In genomic region chr10:26969145-26969926, GRCh38 we compare ENCODE assay signal across 15 cellular contexts.
DNase-seq lines count a peak whose midpoint lies in the region; ATAC-seq and TF ChIP-seq lines count a peak whose summit lies in the region.
"Had no signal": no experiment of that assay in that cellular context is flagged by ENCODE, and none has a peak within 500 bp of the region (broad histone marks: within the 10 kb centered on the region; RNA-seq: fewer than 3 reads in every experiment).

No MANE protein-coding gene starts in this region.

- H3K9me3 Mint-ChIP-seq in CD8-positive, alpha-beta T cell, result no peaks in the 10 kb centered on the region
- H3K9me3 Mint-ChIP-seq: GM23338 had no signal

- no peaks in the 10 kb centered on the region for H3K27me3 Mint-ChIP-seq in CD8-positive, alpha-beta T cell (ENCODE audit: low read depth)
- H3K27me3 Mint-ChIP-seq: progenitor cell of endocrine pancreas had no signal

- H3K9me3 ChIP-seq in CD8-positive, alpha-beta T cell (ENCODE audit: low read length), result no peaks in the 10 kb centered on the region
- H3K9me3 ChIP-seq in BE2C, result no peaks in the 10 kb centered on the region

- peak; percentile 14 for DNase-seq in stimulated activated CD4-positive, alpha-beta T cell treated with anti-CD3 and anti-CD28 coated beads, Interleukin-15, amount 100 ng/mL, for 24 hours
- DNase-seq in stimulated activated CD4-positive, alpha-beta T cell treated with anti-CD3 and anti-CD28 coated beads, Interleukin-4, amount 100 ng/mL, for 24 hours, result no peak
- no peak for DNase-seq in NCI-H774 (lab: John Stamatoyannopoulos, UW)
- no peak for DNase-seq in NCI-H524 treated with DMSO at 0.1 percent for 48 hours (lab: John Stamatoyannopoulos, UW)
- DNase-seq in CD8-positive, alpha-beta T cell, result no peak
- no peak for DNase-seq in BE2C
- DNase-seq: effector memory CD4-positive, alpha-beta T cell; kidney; NCI-H1092 treated with DMSO at 0.1 percent for 48 hours; SIG-M5 had no signal

- intact Hi-C loops in CD8-positive, alpha-beta T cell (cut with DNase I, micrococcal nuclease), result no loop called here

- H3K27me3 ChIP-seq in CD8-positive, alpha-beta T cell (ENCODE audit: insufficient read depth, low read length), result no peaks in the 10 kb centered on the region
- no peaks in the 10 kb centered on the region for H3K27me3 ChIP-seq in BE2C
- H3K27me3 ChIP-seq: BLaER1 treated with 17β-estradiol and CSF1 and Interleukin-3, amounts not matched to agents 10 nM and 100 nM had no signal

- peak; percentile 89 for ATAC-seq in GM21825 (IDR thresholded peaks at IDR 0.05; ENCODE audit: unreplicated experiment)
- peak; percentile 80 for ATAC-seq in HG03457 (IDR thresholded peaks at IDR 0.05; ENCODE audit: unreplicated experiment)
- ATAC-seq in CD8-positive, alpha-beta T cell, result no peak
- ATAC-seq: GM23338 had no signal

- H3K4me1 ChIP-seq in CD8-positive, alpha-beta T cell (ENCODE audit: insufficient read depth, low read length), result no peaks in the 10 kb centered on the region
- H3K4me1 ChIP-seq in BE2C, result no peaks in the 10 kb centered on the region
- H3K4me1 ChIP-seq: BLaER1 treated with 17β-estradiol and CSF1 and Interleukin-3, amounts not matched to agents 10 nM and 100 nM had no signal

- H3K36me3 Mint-ChIP-seq in CD8-positive, alpha-beta T cell, result peaks cover 34% of the 10 kb centered on the region

- no peak overlapping the region for H3K27ac Mint-ChIP-seq in CD8-positive, alpha-beta T cell
- H3K27ac Mint-ChIP-seq: GM23338, progenitor cell of endocrine pancreas had no signal

- H3K4me3 ChIP-seq in CD8-positive, alpha-beta T cell (ENCODE audit: low read depth, low read length), result no peak overlapping the region
- H3K4me3 ChIP-seq in BE2C (ENCODE audit: low read depth, low read length), result no peak overlapping the region
- H3K4me3 ChIP-seq: BLaER1 treated with 17β-estradiol and CSF1 and Interleukin-3, amounts not matched to agents 10 nM and 100 nM; GM23338 had no signal

- H3K4me3 Mint-ChIP-seq in CD8-positive, alpha-beta T cell, result no peak overlapping the region
- H3K4me3 Mint-ChIP-seq: GM23338 had no signal

- H3K36me3 ChIP-seq in CD8-positive, alpha-beta T cell (ENCODE audit: insufficient read depth, low read length), result no peaks in the 10 kb centered on the region
- H3K36me3 ChIP-seq in BE2C, result no peaks in the 10 kb centered on the region

- no peak for TF ChIP-seq CTCF in CD8-positive, alpha-beta T cell (IDR thresholded peaks at IDR 0.05)
- TF ChIP-seq CTCF in BE2C (IDR thresholded peaks at IDR 0.05; ENCODE audit: low read depth, low read length), result no peak

- no peaks in the 10 kb centered on the region for H3K4me1 Mint-ChIP-seq in CD8-positive, alpha-beta T cell (ENCODE audit: low read depth)
- H3K4me1 Mint-ChIP-seq: GM23338 had no signal

- no peak overlapping the region for H3K27ac ChIP-seq in CD8-positive, alpha-beta T cell (ENCODE audit: low read depth, low read length)
- H3K27ac ChIP-seq: BLaER1 treated with 17β-estradiol and CSF1 and Interleukin-3, amounts not matched to agents 10 nM and 100 nM had no signal

- POLR2A ChIA-PET in CD8-positive, alpha-beta T cell (lab: Charles Lee), result no interaction called here

- CTCF ChIA-PET in CD8-positive, alpha-beta T cell (lab: Charles Lee), result interaction anchor here (1.3 kb wide), 1 partner anchor 23 kb away, joined by 3 read pairs; no protein-coding TSS in a partner anchor
